ENCODE assay signal across 8 cellular contexts in the genomic region with DNA sequence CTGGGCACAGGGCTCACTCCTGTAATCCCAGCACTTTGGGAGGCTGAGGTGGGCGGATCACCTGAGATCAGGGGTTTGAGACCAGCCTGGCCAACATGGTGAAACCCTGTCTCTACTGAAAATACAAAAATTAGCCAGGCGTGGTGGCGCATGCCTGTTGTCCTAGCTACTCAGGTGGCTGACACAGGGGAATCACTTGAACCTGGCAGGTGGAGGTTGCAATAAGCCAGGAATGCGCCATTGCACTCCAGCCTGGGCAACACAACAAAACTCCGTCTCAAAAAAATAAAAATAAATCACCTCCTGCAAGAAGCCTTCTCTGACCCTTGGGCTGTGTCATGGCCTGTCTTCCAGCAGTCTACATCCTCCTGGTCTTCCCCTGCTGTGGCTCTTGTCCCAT.
DNase-seq lines count a peak whose midpoint lies in the region; ATAC-seq and TF ChIP-seq lines count a peak whose summit lies in the region.
"Not testable (repeated sequence)": the region's sequence is repeated elsewhere in the genome, so short reads cannot be mapped to it uniquely, and the experiment has no call there.

No MANE protein-coding gene starts in this region.

- H3K27ac Mint-ChIP-seq in T-helper 1 cell treated with Interleukin-12 subunit alpha and Interleukin-12 subunit beta and Interleukin-4 antibody, amounts not matched to agents 30 μg/mL and 1 μg/mL, for 36 hours, result peak overlapping the region; percentile 62
- H3K27ac Mint-ChIP-seq in activated CD4-positive, alpha-beta memory T cell treated with anti-CD3 and anti-CD28 coated beads, Interleukin-2, amount 10 ng/mL, durations not matched to agents 7 days and 5 days, result peak overlapping the region; percentile 53
- H3K27ac Mint-ChIP-seq in activated T-helper 2 cell treated with anti-CD3 and anti-CD28 coated beads, Interferon-gamma antibody, Interleukin-2, Interleukin-4, amounts not matched to agents 10 μg/mL and 5 μg/mL and 100 μg/mL, durations not matched to agents 14 hours and 24 hours and 36 hours, result peak overlapping the region; percentile 68
- peak overlapping the region; percentile 39 to 64 for H3K27ac Mint-ChIP-seq in effector memory CD8-positive, alpha-beta T cell
- H3K27ac Mint-ChIP-seq in stimulated activated naive CD8-positive, alpha-beta T cell treated with anti-CD3 and anti-CD28 coated beads, Interleukin-15, Interleukin-2, amounts not matched to agents 100 ng/mL and 50 ng/mL, for 24 hours, result peak overlapping the region; percentile 78

- in situ Hi-C loops in IMR-90 (cut with MboI; ENCODE audit: low sequenced_read_pairs), result loop anchor here (5.0 to 10.0 kb wide), 2 partner anchors 149 to 252 kb away; no protein-coding TSS in a partner anchor

- H4K91ac ChIP-seq in IMR-90 (ENCODE audit: insufficient read depth, low read depth, low read length), result peak overlapping the region; percentile 91

- not testable (repeated sequence) for DNase-seq in IMR-90; activated CD4-positive, alpha-beta memory T cell treated with anti-CD3 and anti-CD28 coated beads, Interleukin-2, amount 10 ng/mL, durations not matched to agents 7 days and 5 days; activated T-helper 2 cell treated with anti-CD3 and anti-CD28 coated beads, Interferon-gamma antibody, Interleukin-2, Interleukin-4, amounts not matched to agents 10 μg/mL and 5 μg/mL and 100 μg/mL, durations not matched to agents 14 hours and 24 hours and 36 hours (ENCODE audit: low spot score); effector memory CD8-positive, alpha-beta T cell; mesendoderm

- BruUV-seq in IMR-90 (replicated peaks; lab: Mats Ljungman, UMichigan), result not testable (repeated sequence)

- dilution Hi-C loops in IMR-90 (cut with HindIII; ENCODE audit: low sequenced_read_pairs, unreplicated experiment), result not testable (repeated sequence)

- peaks cover 46% of the 10 kb centered on the region for H3K9me1 ChIP-seq in IMR-90 (ENCODE audit: insufficient read depth, low read length)

- not testable (repeated sequence) for H2AK9ac ChIP-seq in IMR-90 (replicated peaks; ENCODE audit: low read depth, low read length, poor library complexity)

- peak overlapping the region; percentile 90 for H3K14ac ChIP-seq in IMR-90 (replicated peaks; ENCODE audit: low read depth, low read length)

- H3K36me3 Mint-ChIP-seq in T-helper 1 cell treated with Interleukin-12 subunit alpha and Interleukin-12 subunit beta and Interleukin-4 antibody, amounts not matched to agents 30 μg/mL and 1 μg/mL, for 36 hours (ENCODE audit: low read depth), result peaks cover 21% of the 10 kb centered on the region
- H3K36me3 Mint-ChIP-seq in activated CD4-positive, alpha-beta memory T cell treated with anti-CD3 and anti-CD28 coated beads, Interleukin-2, amount 10 ng/mL, durations not matched to agents 7 days and 5 days (ENCODE audit: low read depth), result peaks cover 27% of the 10 kb centered on the region
- H3K36me3 Mint-ChIP-seq in activated T-helper 2 cell treated with anti-CD3 and anti-CD28 coated beads, Interferon-gamma antibody, Interleukin-2, Interleukin-4, amounts not matched to agents 10 μg/mL and 5 μg/mL and 100 μg/mL, durations not matched to agents 14 hours and 24 hours and 36 hours (ENCODE audit: low read depth), result peaks cover 60% of the 10 kb centered on the region
- not testable (repeated sequence) for H3K36me3 Mint-ChIP-seq in effector memory CD8-positive, alpha-beta T cell (ENCODE audit: insufficient read depth)
- H3K36me3 Mint-ChIP-seq in stimulated activated naive CD8-positive, alpha-beta T cell treated with anti-CD3 and anti-CD28 coated beads, Interleukin-15, Interleukin-2, amounts not matched to agents 100 ng/mL and 50 ng/mL, for 24 hours (ENCODE audit: low read depth), result peaks cover 25% of the 10 kb centered on the region

- peak overlapping the region; percentile 97 for H3K4ac ChIP-seq in IMR-90 (ENCODE audit: low read depth, low read length)
- H3K4ac ChIP-seq in mesendoderm (ENCODE audit: low read depth, low read length), result peak overlapping the region; percentile 96

- POLR2A ChIA-PET in IMR-90 (lab: Charles Lee; ENCODE audit: unreplicated experiment), result not testable (repeated sequence)
- POLR2A ChIA-PET in activated CD4-positive, alpha-beta memory T cell treated with anti-CD3 and anti-CD28 coated beads, Interleukin-2, amount 10 ng/mL, durations not matched to agents 7 days and 5 days (lab: Charles Lee), result interaction anchor here (1.0 to 7.8 kb wide), 10 partner anchors 9 to 156 kb away, joined by 3 to 91 read pairs (median 6); a partner anchor contains a TSS

- not testable (repeated sequence) for H2AFZ ChIP-seq in IMR-90 (replicated peaks; ENCODE audit: low read length, poor library complexity)

- H2BK5ac ChIP-seq in IMR-90 (ENCODE audit: low read depth, low read length, poor library complexity, severe bottlenecking), result not testable (repeated sequence)
- peak overlapping the region; percentile 38 for H2BK5ac ChIP-seq in mesendoderm (ENCODE audit: low read length)

- H3K9me3 ChIP-seq in BLaER1 treated with 17β-estradiol and CSF1 and Interleukin-3, amounts not matched to agents 10 nM and 100 nM (replicated peaks in 1 of 11); IMR-90 (ENCODE audit: control insufficient read depth, insufficient read depth, low read length): not testable (repeated sequence)

- H2BK15ac ChIP-seq in IMR-90 (ENCODE audit: low read depth, low read length), result peak overlapping the region; percentile 68; the same call in 2 of the 3 replicates
- H2BK15ac ChIP-seq in mesendoderm (replicated peaks; ENCODE audit: low read depth), result not testable (repeated sequence)

- peaks cover 71% of the 10 kb centered on the region for H3K4me1 Mint-ChIP-seq in T-helper 1 cell treated with Interleukin-12 subunit alpha and Interleukin-12 subunit beta and Interleukin-4 antibody, amounts not matched to agents 30 μg/mL and 1 μg/mL, for 36 hours (ENCODE audit: low read depth)
- peaks cover 88% of the 10 kb centered on the region for H3K4me1 Mint-ChIP-seq in activated CD4-positive, alpha-beta memory T cell treated with anti-CD3 and anti-CD28 coated beads, Interleukin-2, amount 10 ng/mL, durations not matched to agents 7 days and 5 days
- peaks cover 85% of the 10 kb centered on the region for H3K4me1 Mint-ChIP-seq in activated T-helper 2 cell treated with anti-CD3 and anti-CD28 coated beads, Interferon-gamma antibody, Interleukin-2, Interleukin-4, amounts not matched to agents 10 μg/mL and 5 μg/mL and 100 μg/mL, durations not matched to agents 14 hours and 24 hours and 36 hours (ENCODE audit: low read depth)
- H3K4me1 Mint-ChIP-seq in effector memory CD8-positive, alpha-beta T cell (ENCODE audit: low read depth in 2 of 2), result peaks cover 22 to 35% of the 10 kb centered on the region in 2 donors
- H3K4me1 Mint-ChIP-seq in stimulated activated naive CD8-positive, alpha-beta T cell treated with anti-CD3 and anti-CD28 coated beads, Interleukin-15, Interleukin-2, amounts not matched to agents 100 ng/mL and 50 ng/mL, for 24 hours (ENCODE audit: low read depth), result peaks cover 90% of the 10 kb centered on the region

- not testable (repeated sequence) for H3K27me3 Mint-ChIP-seq in T-helper 1 cell treated with Interleukin-12 subunit alpha and Interleukin-12 subunit beta and Interleukin-4 antibody, amounts not matched to agents 30 μg/mL and 1 μg/mL, for 36 hours (ENCODE audit: low read depth); activated CD4-positive, alpha-beta memory T cell treated with anti-CD3 and anti-CD28 coated beads, Interleukin-2, amount 10 ng/mL, durations not matched to agents 7 days and 5 days; activated T-helper 2 cell treated with anti-CD3 and anti-CD28 coated beads, Interferon-gamma antibody, Interleukin-2, Interleukin-4, amounts not matched to agents 10 μg/mL and 5 μg/mL and 100 μg/mL, durations not matched to agents 14 hours and 24 hours and 36 hours (ENCODE audit: low read depth); effector memory CD8-positive, alpha-beta T cell; stimulated activated naive CD8-positive, alpha-beta T cell treated with anti-CD3 and anti-CD28 coated beads, Interleukin-15, Interleukin-2, amounts not matched to agents 100 ng/mL and 50 ng/mL, for 24 hours

- H4K8ac ChIP-seq in IMR-90 (ENCODE audit: low read depth in 2 of 2, low read length in 2 of 2), result peak overlapping the region; percentile 63 to 66; a peak in 3 of 4 replicates
- not testable (repeated sequence) for H4K8ac ChIP-seq in mesendoderm (ENCODE audit: low read depth, low read length)

- H3K79me2 ChIP-seq in mesendoderm (ENCODE audit: control insufficient read depth, insufficient read depth, low read length), result not testable (repeated sequence)

- not testable (repeated sequence) for TF ChIP-seq POLR2A in IMR-90 (IDR thresholded peaks at IDR 0.05; ENCODE audit: low read depth, low read length)

- H3K18ac ChIP-seq in IMR-90 (ENCODE audit: low read depth, low read length) (peak overlapping the region; percentile 98), mesendoderm (ENCODE audit: low read length) (peak overlapping the region; percentile 65)

- H3K56ac ChIP-seq in IMR-90 (ENCODE audit: extremely low read depth, insufficient read depth, low read length), result 0 out of 2 replicates have a peak overlapping the region, but pooled peaks have one; percentile 20
- peak overlapping the region; percentile 63 for H3K56ac ChIP-seq in mesendoderm (ENCODE audit: low read length)

- H2BK20ac ChIP-seq in IMR-90 (ENCODE audit: low read depth, low read length), result peak overlapping the region; percentile 94

- H2AK5ac ChIP-seq in IMR-90 (ENCODE audit: low read depth, low read length), result peak overlapping the region; percentile 99
- H2AK5ac ChIP-seq in mesendoderm (ENCODE audit: low read length), result peak overlapping the region; percentile 96

- H3K27me3 ChIP-seq in BLaER1 treated with 17β-estradiol and CSF1 and Interleukin-3, amounts not matched to agents 10 nM and 100 nM; IMR-90 (ENCODE audit: control insufficient read depth, insufficient read depth, low read length); mesendoderm (ENCODE audit: insufficient read depth, low read length, poor library complexity): not testable (repeated sequence)

- TF ChIP-seq CTCF in IMR-90 (conservative IDR thresholded peaks at IDR 0.05; ENCODE audit: low read depth, low read length), result not testable (repeated sequence)

- peak overlapping the region in 1 of 11 experiments; percentile 72; a peak in 2 of 22 replicates for H3K9ac ChIP-seq in BLaER1 treated with 17β-estradiol and CSF1 and Interleukin-3, amounts not matched to agents 10 nM and 100 nM
- not testable (repeated sequence) for H3K9ac ChIP-seq in IMR-90 (ENCODE audit: low read depth, low read length); mesendoderm (ENCODE audit: low read length)

- peaks cover 27 to 90% (median 82%) of the 10 kb centered on the region in 10 experiments for H3K4me1 ChIP-seq in BLaER1 treated with 17β-estradiol and CSF1 and Interleukin-3, amounts not matched to agents 10 nM and 100 nM
- H3K4me1 ChIP-seq in IMR-90 (ENCODE audit: control insufficient read depth, insufficient read depth, low read length) (peaks cover 67% of the 10 kb centered on the region), mesendoderm (ENCODE audit: control insufficient read depth, low read depth, low read length) (peaks cover 33% of the 10 kb centered on the region)

- H4K20me1 ChIP-seq in BLaER1 treated with 17β-estradiol and CSF1 and Interleukin-3, amounts not matched to agents 10 nM and 100 nM; IMR-90 (ENCODE audit: insufficient read depth, low read length): not testable (repeated sequence)

- peaks cover 4 to 57% of the 10 kb centered on the region in 2 experiments; a peak in 3 of 4 replicates for H3K79me1 ChIP-seq in IMR-90 (ENCODE audit: low read depth in 1 of 2, low read length in 2 of 2)
- not testable (repeated sequence) for H3K79me1 ChIP-seq in mesendoderm (ENCODE audit: low read length)

- not testable (repeated sequence) for H3K23ac ChIP-seq in IMR-90 (ENCODE audit: low read depth, low read length); mesendoderm (ENCODE audit: low read length)

- TF ChIP-seq RAD21 in IMR-90 (IDR thresholded peaks at IDR 0.05; ENCODE audit: low read length), result not testable (repeated sequence)

- WGBS in IMR-90 (ENCODE audit: extremely low coverage in 2 of 2, insufficient read length in 1 of 2), 2 experiments, result 100% methylated on average over 1 of the region's 5 CpGs; no CpG with 5 or more reads in 1 of the 2 experiments
- no CpG with 5 or more reads among the region's 5 CpGs for WGBS in mesendoderm (ENCODE audit: extremely low coverage, insufficient coverage, low lambda C conversion rate)

- H4K5ac ChIP-seq in IMR-90 (ENCODE audit: low read depth, low read length), result peak overlapping the region; percentile 95
- H4K5ac ChIP-seq in mesendoderm (ENCODE audit: low read length), result not testable (repeated sequence)

- peak overlapping the region in 10 of 11 experiments; percentile 10 to 90 (median 84); a peak in 17 of 22 replicates for H3K4me2 ChIP-seq in BLaER1 treated with 17β-estradiol and CSF1 and Interleukin-3, amounts not matched to agents 10 nM and 100 nM
- not testable (repeated sequence) for H3K4me2 ChIP-seq in IMR-90 (ENCODE audit: low read depth, low read length); mesendoderm (ENCODE audit: low read length)

- H3K9me3 Mint-ChIP-seq in T-helper 1 cell treated with Interleukin-12 subunit alpha and Interleukin-12 subunit beta and Interleukin-4 antibody, amounts not matched to agents 30 μg/mL and 1 μg/mL, for 36 hours; activated CD4-positive, alpha-beta memory T cell treated with anti-CD3 and anti-CD28 coated beads, Interleukin-2, amount 10 ng/mL, durations not matched to agents 7 days and 5 days; activated T-helper 2 cell treated with anti-CD3 and anti-CD28 coated beads, Interferon-gamma antibody, Interleukin-2, Interleukin-4, amounts not matched to agents 10 μg/mL and 5 μg/mL and 100 μg/mL, durations not matched to agents 14 hours and 24 hours and 36 hours; effector memory CD8-positive, alpha-beta T cell; stimulated activated naive CD8-positive, alpha-beta T cell treated with anti-CD3 and anti-CD28 coated beads, Interleukin-15, Interleukin-2, amounts not matched to agents 100 ng/mL and 50 ng/mL, for 24 hours: not testable (repeated sequence)

- not testable (repeated sequence) for H3K4me3 Mint-ChIP-seq in T-helper 1 cell treated with Interleukin-12 subunit alpha and Interleukin-12 subunit beta and Interleukin-4 antibody, amounts not matched to agents 30 μg/mL and 1 μg/mL, for 36 hours; activated CD4-positive, alpha-beta memory T cell treated with anti-CD3 and anti-CD28 coated beads, Interleukin-2, amount 10 ng/mL, durations not matched to agents 7 days and 5 days; activated T-helper 2 cell treated with anti-CD3 and anti-CD28 coated beads, Interferon-gamma antibody, Interleukin-2, Interleukin-4, amounts not matched to agents 10 μg/mL and 5 μg/mL and 100 μg/mL, durations not matched to agents 14 hours and 24 hours and 36 hours (ENCODE audit: low read depth); effector memory CD8-positive, alpha-beta T cell; stimulated activated naive CD8-positive, alpha-beta T cell treated with anti-CD3 and anti-CD28 coated beads, Interleukin-15, Interleukin-2, amounts not matched to agents 100 ng/mL and 50 ng/mL, for 24 hours

- H2BK120ac ChIP-seq in IMR-90 (ENCODE audit: low read depth, low read length) (peak overlapping the region; percentile 91), mesendoderm (ENCODE audit: low read depth, low read length) (peak overlapping the region; percentile 7)

- not testable (repeated sequence) for H3K4me3 ChIP-seq in BLaER1 treated with 17β-estradiol and CSF1 and Interleukin-3, amounts not matched to agents 10 nM and 100 nM; IMR-90 (ENCODE audit: insufficient read depth, low read depth, low read length); mesendoderm (ENCODE audit: low read length)

- intact Hi-C loops in IMR-90 (cut with micrococcal nuclease), result loop anchor here (5.0 kb wide), 1 partner anchor 111 kb away; no protein-coding TSS in a partner anchor
- intact Hi-C loops in activated T-helper 2 cell treated with anti-CD3 and anti-CD28 coated beads, Interferon-gamma antibody, Interleukin-2, Interleukin-4, amounts not matched to agents 10 μg/mL and 5 μg/mL and 100 μg/mL, durations not matched to agents 14 hours and 24 hours and 36 hours (cut with micrococcal nuclease), result loop anchor here (5.0 kb wide), 2 partner anchors 79 to 254 kb away; no protein-coding TSS in a partner anchor

- H3K27ac ChIP-seq in BLaER1 treated with 17β-estradiol and CSF1 and Interleukin-3, amounts not matched to agents 10 nM and 100 nM, result peak overlapping the region in 10 of 11 experiments; percentile 75 to 90 (median 84); a peak in 19 of 22 replicates
- peak overlapping the region; percentile 97 for H3K27ac ChIP-seq in IMR-90 (ENCODE audit: insufficient read depth, low read length)
- H3K27ac ChIP-seq in mesendoderm (ENCODE audit: low read depth, low read length), result not testable (repeated sequence)

- CTCF ChIA-PET in IMR-90 (lab: Yijun Ruan, JAX), result not testable (repeated sequence)
- CTCF ChIA-PET in activated CD4-positive, alpha-beta memory T cell treated with anti-CD3 and anti-CD28 coated beads, Interleukin-2, amount 10 ng/mL, durations not matched to agents 7 days and 5 days (lab: Charles Lee), result interaction anchor here (1.7 to 3.2 kb wide), 3 partner anchors 10 to 153 kb away, joined by 4 to 20 read pairs (median 18); a partner anchor contains a TSS

- ATAC-seq in IMR-90 (ENCODE audit: low read depth); effector memory CD8-positive, alpha-beta T cell (replicated peaks): not testable (repeated sequence)

- H3K36me3 ChIP-seq in BLaER1 treated with 17β-estradiol and CSF1 and Interleukin-3, amounts not matched to agents 10 nM and 100 nM, result peaks cover 2 to 22% (median 9%) of the 10 kb centered on the region in 11 experiments; a peak in 15 of 22 replicates
- H3K36me3 ChIP-seq in IMR-90 (ENCODE audit: control insufficient read depth, insufficient read depth, low read length); mesendoderm (ENCODE audit: control insufficient read depth, insufficient read depth, low read length): not testable (repeated sequence)
